2 cellular contexts compared by ENCODE assay signal in genomic region chr12:66699738-66700482, GRCh38.
TF ChIP-seq lines count a peak whose summit lies in the region.

No MANE protein-coding gene starts in this region.

TF ChIP-seq in GM23338, 12 proteins besides CTCF, POLR2A, EP300 and RAD21:
- no peak for TF ChIP-seq ETS1 (IDR thresholded peaks at IDR 0.05)
- TF ChIP-seq ZNF462 (CRISPR knock-in tag; IDR thresholded peaks at IDR 0.05): no peak
- TF ChIP-seq EZH2 (IDR thresholded peaks at IDR 0.05; ENCODE audit: low read depth, unreplicated experiment): no peak
- TF ChIP-seq ZNF331 (CRISPR knock-in tag; IDR thresholded peaks at IDR 0.05; ENCODE audit: low read depth): no peak
- no peak for TF ChIP-seq ZNF114 (CRISPR knock-in tag; IDR thresholded peaks at IDR 0.05)
- no peak for TF ChIP-seq REST (IDR thresholded peaks at IDR 0.05; ENCODE audit: unreplicated experiment)

TF ChIP-seq in IMR-90, 13 proteins besides CTCF, POLR2A, EP300 and RAD21 (continued from another document):
- TF ChIP-seq ELK1 (IDR thresholded peaks at IDR 0.05; ENCODE audit: borderline replicate concordance, low read depth, low read length) (no peak), USF2 (IDR thresholded peaks at IDR 0.05; ENCODE audit: low read depth, low read length) (no peak), RCOR1 (IDR thresholded peaks at IDR 0.05; ENCODE audit: insufficient replicate concordance, low read length) (no peak), FOS (IDR thresholded peaks at IDR 0.05; ENCODE audit: low read depth, low read length) (no peak), CEBPB (IDR thresholded peaks at IDR 0.05; ENCODE audit: low read depth, low read length) (no peak), NFE2L2 (IDR thresholded peaks at IDR 0.05; ENCODE audit: low read depth, low read length) (no peak)
